1 cellular context compared by ENCODE assay signal in the genomic region with DNA sequence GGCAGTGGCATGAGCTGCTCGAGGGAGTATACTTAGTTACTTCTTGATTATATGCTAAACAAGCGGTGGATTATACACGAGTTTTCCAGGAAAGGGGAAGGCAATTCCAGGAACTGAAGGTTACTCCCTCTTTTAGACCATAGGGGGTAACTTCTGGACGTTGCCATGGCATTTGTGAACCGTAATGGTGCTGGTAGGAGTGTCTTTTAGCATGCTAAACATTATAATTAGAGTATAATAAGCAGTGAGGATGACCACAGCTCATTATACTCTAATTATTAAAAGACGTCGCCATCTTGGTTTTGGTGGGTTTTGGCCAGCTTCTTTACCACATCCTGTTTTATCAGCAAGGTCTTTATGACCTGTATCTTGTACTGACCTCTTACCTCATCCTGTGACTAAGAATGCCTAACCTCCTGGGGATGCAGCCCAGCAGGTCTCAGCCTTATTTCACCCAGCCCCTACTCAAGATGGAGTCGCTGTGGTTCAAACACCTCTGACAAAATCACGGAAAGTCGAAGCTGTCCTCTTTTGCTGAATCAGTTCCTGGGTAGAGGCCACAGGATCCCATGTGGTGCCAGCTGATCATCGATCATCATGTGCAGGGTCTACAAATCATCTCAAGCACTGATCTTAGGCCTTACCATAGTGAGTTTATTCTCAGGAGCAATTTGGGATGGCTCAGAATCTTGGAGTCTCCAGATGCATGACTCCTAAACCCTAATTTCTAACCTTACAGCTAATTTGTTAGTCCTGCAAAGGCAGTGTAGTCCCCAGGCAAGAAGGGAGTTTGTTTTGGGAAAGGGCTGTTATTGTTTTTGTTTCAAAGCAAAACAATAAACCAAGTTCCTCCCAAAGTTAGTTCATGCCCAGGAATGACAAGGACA.
TF ChIP-seq lines count a peak whose summit lies in the region.

No MANE protein-coding gene starts in this region.

TF ChIP-seq in K562, 482 proteins besides CTCF, POLR2A, EP300 and RAD21 (continued from another document and continues in another):
- TF ChIP-seq, protein P1, sequence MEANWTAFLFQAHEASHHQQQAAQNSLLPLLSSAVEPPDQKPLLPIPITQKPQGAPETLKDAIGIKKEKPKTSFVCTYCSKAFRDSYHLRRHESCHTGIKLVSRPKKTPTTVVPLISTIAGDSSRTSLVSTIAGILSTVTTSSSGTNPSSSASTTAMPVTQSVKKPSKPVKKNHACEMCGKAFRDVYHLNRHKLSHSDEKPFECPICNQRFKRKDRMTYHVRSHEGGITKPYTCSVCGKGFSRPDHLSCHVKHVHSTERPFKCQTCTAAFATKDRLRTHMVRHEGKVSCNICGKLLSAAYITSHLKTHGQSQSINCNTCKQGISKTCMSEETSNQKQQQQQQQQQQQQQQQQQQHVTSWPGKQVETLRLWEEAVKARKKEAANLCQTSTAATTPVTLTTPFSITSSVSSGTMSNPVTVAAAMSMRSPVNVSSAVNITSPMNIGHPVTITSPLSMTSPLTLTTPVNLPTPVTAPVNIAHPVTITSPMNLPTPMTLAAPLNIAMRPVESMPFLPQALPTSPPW (CRISPR knock-in tag; IDR thresholded peaks at IDR 0.05): peak; percentile 52
- TF ChIP-seq NFIC (IDR thresholded peaks at IDR 0.05) (no peak), NR2C1 (IDR thresholded peaks at IDR 0.05) (no peak), NR2C1 (tag; IDR thresholded peaks at IDR 0.05) (peak; percentile 93), NFIX (CRISPR knock-in tag; IDR thresholded peaks at IDR 0.05; ENCODE audit: low read depth) (peak; percentile 55; the same call in 1 of the 2 replicates), ZNF717 (CRISPR knock-in tag; IDR thresholded peaks at IDR 0.05) (peak; percentile 82; the same call in 1 of the 2 replicates), TARDBP (IDR thresholded peaks at IDR 0.05) (no peak), HDAC3 (IDR thresholded peaks at IDR 0.05; ENCODE audit: borderline replicate concordance, partially characterized antibody) (no peak), SRSF1 (IDR thresholded peaks at IDR 0.05; ENCODE audit: low read depth, low read length) (no peak), ZNF668 (CRISPR knock-in tag; IDR thresholded peaks at IDR 0.05) (peak; percentile 87), SRF (CRISPR knock-in tag; IDR thresholded peaks at IDR 0.05) (peak in 1 of 2 experiments; percentile 85; a peak in 2 of 4 replicates), YY1 (IDR thresholded peaks at IDR 0.05; ENCODE audit: borderline replicate concordance in 1 of 3, control insufficient read depth in 1 of 3, extremely low read depth in 1 of 3, insufficient read depth in 3 of 3, insufficient read length in 1 of 3, insufficient replicate concordance in 2 of 3, low read depth in 1 of 3, low read length in 2 of 3) (peak in 1 of 3 experiments; percentile 53), TCF7L2 (IDR thresholded peaks at IDR 0.05; ENCODE audit: low read depth, low read length) (no peak), NCOA6 (IDR thresholded peaks at IDR 0.05) (no peak), ZFP30 (CRISPR knock-in tag; IDR thresholded peaks at IDR 0.05; ENCODE audit: borderline replicate concordance) (no peak), ESRRA (IDR thresholded peaks at IDR 0.05; ENCODE audit: borderline replicate concordance, low read depth) (peak; percentile 47; the same call in 1 of the 2 replicates), ETS2 (tag; IDR thresholded peaks at IDR 0.05; ENCODE audit: borderline replicate concordance, poor library complexity, severe bottlenecking) (no peak), HNRNPLL (IDR thresholded peaks at IDR 0.05; ENCODE audit: low read depth, low read length, poor library complexity, severe bottlenecking) (no peak), POLR2G (IDR thresholded peaks at IDR 0.05; ENCODE audit: low read depth, low read length) (no peak), MTF1 (CRISPR knock-in tag; IDR thresholded peaks at IDR 0.05; ENCODE audit: borderline replicate concordance) (no peak), MYC (IDR thresholded peaks at IDR 0.05; ENCODE audit: low read depth, low read length) (no peak), MYC (CRISPR knock-in tag; IDR thresholded peaks at IDR 0.05; ENCODE audit: borderline replicate concordance, low read depth) (peak; percentile 87), PTBP1 (IDR thresholded peaks at IDR 0.05; ENCODE audit: low read depth, low read length) (no peak), NONO (IDR thresholded peaks at IDR 0.05; ENCODE audit: low read depth in 2 of 2, low read length in 1 of 2) (no peak), MYNN (IDR thresholded peaks at IDR 0.05) (no peak), MYNN (CRISPR knock-in tag; IDR thresholded peaks at IDR 0.05) (no peak)
- TF ChIP-seq, protein P2, sequence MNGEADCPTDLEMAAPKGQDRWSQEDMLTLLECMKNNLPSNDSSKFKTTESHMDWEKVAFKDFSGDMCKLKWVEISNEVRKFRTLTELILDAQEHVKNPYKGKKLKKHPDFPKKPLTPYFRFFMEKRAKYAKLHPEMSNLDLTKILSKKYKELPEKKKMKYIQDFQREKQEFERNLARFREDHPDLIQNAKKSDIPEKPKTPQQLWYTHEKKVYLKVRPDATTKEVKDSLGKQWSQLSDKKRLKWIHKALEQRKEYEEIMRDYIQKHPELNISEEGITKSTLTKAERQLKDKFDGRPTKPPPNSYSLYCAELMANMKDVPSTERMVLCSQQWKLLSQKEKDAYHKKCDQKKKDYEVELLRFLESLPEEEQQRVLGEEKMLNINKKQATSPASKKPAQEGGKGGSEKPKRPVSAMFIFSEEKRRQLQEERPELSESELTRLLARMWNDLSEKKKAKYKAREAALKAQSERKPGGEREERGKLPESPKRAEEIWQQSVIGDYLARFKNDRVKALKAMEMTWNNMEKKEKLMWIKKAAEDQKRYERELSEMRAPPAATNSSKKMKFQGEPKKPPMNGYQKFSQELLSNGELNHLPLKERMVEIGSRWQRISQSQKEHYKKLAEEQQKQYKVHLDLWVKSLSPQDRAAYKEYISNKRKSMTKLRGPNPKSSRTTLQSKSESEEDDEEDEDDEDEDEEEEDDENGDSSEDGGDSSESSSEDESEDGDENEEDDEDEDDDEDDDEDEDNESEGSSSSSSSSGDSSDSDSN (IDR thresholded peaks at IDR 0.05; ENCODE audit: borderline replicate concordance in 1 of 2, low read depth in 2 of 2, low read length in 2 of 2): no peak
- TF ChIP-seq, protein P3, sequence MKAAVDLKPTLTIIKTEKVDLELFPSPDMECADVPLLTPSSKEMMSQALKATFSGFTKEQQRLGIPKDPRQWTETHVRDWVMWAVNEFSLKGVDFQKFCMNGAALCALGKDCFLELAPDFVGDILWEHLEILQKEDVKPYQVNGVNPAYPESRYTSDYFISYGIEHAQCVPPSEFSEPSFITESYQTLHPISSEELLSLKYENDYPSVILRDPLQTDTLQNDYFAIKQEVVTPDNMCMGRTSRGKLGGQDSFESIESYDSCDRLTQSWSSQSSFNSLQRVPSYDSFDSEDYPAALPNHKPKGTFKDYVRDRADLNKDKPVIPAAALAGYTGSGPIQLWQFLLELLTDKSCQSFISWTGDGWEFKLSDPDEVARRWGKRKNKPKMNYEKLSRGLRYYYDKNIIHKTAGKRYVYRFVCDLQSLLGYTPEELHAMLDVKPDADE (conservative IDR thresholded peaks at IDR 0.05; ENCODE audit: control insufficient read depth, low read depth, low read length): no peak
- TF ChIP-seq, protein P4, sequence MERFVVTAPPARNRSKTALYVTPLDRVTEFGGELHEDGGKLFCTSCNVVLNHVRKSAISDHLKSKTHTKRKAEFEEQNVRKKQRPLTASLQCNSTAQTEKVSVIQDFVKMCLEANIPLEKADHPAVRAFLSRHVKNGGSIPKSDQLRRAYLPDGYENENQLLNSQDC (CRISPR knock-in tag; IDR thresholded peaks at IDR 0.05): no peak
- TF ChIP-seq, protein P5, sequence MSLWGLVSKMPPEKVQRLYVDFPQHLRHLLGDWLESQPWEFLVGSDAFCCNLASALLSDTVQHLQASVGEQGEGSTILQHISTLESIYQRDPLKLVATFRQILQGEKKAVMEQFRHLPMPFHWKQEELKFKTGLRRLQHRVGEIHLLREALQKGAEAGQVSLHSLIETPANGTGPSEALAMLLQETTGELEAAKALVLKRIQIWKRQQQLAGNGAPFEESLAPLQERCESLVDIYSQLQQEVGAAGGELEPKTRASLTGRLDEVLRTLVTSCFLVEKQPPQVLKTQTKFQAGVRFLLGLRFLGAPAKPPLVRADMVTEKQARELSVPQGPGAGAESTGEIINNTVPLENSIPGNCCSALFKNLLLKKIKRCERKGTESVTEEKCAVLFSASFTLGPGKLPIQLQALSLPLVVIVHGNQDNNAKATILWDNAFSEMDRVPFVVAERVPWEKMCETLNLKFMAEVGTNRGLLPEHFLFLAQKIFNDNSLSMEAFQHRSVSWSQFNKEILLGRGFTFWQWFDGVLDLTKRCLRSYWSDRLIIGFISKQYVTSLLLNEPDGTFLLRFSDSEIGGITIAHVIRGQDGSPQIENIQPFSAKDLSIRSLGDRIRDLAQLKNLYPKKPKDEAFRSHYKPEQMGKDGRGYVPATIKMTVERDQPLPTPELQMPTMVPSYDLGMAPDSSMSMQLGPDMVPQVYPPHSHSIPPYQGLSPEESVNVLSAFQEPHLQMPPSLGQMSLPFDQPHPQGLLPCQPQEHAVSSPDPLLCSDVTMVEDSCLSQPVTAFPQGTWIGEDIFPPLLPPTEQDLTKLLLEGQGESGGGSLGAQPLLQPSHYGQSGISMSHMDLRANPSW (CRISPR knock-in tag; IDR thresholded peaks at IDR 0.05): no peak
- TF ChIP-seq, protein P6, sequence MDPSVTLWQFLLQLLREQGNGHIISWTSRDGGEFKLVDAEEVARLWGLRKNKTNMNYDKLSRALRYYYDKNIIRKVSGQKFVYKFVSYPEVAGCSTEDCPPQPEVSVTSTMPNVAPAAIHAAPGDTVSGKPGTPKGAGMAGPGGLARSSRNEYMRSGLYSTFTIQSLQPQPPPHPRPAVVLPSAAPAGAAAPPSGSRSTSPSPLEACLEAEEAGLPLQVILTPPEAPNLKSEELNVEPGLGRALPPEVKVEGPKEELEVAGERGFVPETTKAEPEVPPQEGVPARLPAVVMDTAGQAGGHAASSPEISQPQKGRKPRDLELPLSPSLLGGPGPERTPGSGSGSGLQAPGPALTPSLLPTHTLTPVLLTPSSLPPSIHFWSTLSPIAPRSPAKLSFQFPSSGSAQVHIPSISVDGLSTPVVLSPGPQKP (CRISPR knock-in tag; IDR thresholded peaks at IDR 0.05): no peak
- TF ChIP-seq, protein P7, sequence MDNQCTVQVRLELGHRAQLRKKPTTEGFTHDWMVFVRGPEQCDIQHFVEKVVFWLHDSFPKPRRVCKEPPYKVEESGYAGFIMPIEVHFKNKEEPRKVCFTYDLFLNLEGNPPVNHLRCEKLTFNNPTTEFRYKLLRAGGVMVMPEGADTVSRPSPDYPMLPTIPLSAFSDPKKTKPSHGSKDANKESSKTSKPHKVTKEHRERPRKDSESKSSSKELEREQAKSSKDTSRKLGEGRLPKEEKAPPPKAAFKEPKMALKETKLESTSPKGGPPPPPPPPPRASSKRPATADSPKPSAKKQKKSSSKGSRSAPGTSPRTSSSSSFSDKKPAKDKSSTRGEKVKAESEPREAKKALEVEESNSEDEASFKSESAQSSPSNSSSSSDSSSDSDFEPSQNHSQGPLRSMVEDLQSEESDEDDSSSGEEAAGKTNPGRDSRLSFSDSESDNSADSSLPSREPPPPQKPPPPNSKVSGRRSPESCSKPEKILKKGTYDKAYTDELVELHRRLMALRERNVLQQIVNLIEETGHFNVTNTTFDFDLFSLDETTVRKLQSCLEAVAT (IDR thresholded peaks at IDR 0.05): no peak
- TF ChIP-seq, protein P8, sequence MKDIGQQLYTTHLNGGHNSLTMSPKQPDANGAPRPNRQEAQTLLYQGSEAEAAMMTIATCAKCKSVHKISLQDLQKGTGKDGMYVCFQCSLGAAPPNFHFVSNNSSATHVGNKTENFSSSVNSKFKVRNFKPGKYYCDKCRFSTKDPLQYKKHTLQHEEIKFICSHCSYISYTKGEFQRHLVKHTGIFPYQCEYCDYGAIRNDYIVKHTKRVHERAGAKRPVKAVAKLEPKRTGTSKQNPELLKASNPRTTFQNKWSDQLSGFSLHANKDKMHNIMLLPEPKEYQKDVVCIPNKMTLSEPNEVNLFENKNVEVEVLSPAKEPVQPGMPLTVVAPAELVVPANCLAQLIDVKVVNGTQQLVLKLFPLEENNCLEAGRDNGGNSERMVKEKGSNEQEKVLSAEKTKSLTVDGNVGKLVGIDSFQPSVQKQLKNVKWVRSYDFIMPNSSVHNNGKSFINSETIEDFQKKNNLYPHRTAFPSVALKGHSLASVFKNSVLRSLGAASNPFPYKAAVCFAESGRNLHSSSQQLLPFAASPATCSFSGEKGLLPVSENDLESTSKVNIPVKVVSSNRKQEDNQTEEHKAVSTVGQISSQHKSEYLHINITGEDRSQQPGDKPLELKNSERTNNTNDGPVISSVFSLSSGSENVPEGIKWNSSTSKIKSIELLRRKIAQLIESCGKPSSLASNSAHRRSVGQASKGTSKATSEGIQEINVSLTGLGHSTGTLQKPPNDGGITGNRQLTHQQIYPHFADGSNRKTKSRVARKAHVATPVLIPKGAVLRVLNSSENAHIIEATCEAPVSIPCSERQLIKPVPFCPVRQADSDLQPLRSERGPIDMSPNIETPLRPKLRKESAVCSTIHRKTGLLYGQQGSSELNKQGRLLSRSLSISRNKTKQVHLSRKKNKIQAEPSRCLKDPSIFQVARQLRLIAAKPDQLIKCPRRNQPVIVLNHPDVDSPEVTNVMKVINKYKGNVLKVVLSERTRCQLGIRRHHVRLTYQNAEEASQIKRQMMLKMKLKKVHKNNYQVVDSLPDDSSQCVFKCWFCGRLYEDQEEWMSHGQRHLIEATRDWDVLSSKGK (CRISPR knock-in tag; IDR thresholded peaks at IDR 0.05): peak; percentile 82; the same call in 1 of the 2 replicates
